Comparison of ENCODE assay signal across 1 cellular context in the genomic region with DNA sequence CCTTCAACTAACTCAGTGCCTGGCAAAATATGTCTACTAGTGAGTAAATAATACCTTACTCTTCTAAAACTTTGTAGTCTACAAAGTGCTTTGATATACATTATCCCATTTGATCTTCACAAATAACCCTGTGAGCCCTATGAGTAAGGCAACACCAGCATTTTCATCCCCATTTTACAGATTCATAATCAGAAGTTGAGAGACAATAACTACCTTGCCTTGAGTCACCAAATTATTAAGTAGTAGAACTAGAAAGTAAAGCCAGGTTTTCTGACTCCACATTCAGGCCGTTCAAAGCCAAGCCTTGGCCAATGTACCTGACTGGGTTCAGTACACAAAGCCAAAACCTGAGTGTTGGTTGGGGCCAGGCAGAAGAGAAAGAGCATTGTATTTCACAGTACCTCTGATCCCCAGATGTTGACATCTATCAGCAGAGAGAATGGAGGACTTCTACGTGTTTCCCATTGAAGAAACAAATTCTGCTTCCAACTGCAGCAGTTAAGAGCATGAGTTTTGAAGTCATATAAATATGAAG.
TF ChIP-seq lines count a peak whose summit lies in the region.

No MANE protein-coding gene starts in this region.

TF ChIP-seq in HepG2, 621 proteins besides CTCF, POLR2A, EP300 and RAD21 (continued from another document and continues in another):
- TF ChIP-seq, protein P1, sequence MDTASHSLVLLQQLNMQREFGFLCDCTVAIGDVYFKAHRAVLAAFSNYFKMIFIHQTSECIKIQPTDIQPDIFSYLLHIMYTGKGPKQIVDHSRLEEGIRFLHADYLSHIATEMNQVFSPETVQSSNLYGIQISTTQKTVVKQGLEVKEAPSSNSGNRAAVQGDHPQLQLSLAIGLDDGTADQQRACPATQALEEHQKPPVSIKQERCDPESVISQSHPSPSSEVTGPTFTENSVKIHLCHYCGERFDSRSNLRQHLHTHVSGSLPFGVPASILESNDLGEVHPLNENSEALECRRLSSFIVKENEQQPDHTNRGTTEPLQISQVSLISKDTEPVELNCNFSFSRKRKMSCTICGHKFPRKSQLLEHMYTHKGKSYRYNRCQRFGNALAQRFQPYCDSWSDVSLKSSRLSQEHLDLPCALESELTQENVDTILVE (CRISPR knock-in tag; IDR thresholded peaks at IDR 0.05) = no peak
- TF ChIP-seq ZNF782 (CRISPR knock-in tag; IDR thresholded peaks at IDR 0.05; ENCODE audit: borderline replicate concordance) = no peak
- TF ChIP-seq ZFP36L2 (CRISPR knock-in tag; IDR thresholded peaks at IDR 0.05) = no peak
- no peak for TF ChIP-seq PRMT3 (CRISPR knock-in tag; IDR thresholded peaks at IDR 0.05; ENCODE audit: borderline replicate concordance, low read depth)
- TF ChIP-seq NFATC3 (CRISPR knock-in tag; IDR thresholded peaks at IDR 0.05) = no peak
- TF ChIP-seq ZKSCAN5 (CRISPR knock-in tag; IDR thresholded peaks at IDR 0.05) = no peak
- no peak for TF ChIP-seq RFX3 (CRISPR knock-in tag; IDR thresholded peaks at IDR 0.05)
- no peak for TF ChIP-seq IRF2 (CRISPR knock-in tag; IDR thresholded peaks at IDR 0.05)
- no peak for TF ChIP-seq ZNF33A (CRISPR knock-in tag; IDR thresholded peaks at IDR 0.05; ENCODE audit: borderline replicate concordance)
- TF ChIP-seq, protein P2, sequence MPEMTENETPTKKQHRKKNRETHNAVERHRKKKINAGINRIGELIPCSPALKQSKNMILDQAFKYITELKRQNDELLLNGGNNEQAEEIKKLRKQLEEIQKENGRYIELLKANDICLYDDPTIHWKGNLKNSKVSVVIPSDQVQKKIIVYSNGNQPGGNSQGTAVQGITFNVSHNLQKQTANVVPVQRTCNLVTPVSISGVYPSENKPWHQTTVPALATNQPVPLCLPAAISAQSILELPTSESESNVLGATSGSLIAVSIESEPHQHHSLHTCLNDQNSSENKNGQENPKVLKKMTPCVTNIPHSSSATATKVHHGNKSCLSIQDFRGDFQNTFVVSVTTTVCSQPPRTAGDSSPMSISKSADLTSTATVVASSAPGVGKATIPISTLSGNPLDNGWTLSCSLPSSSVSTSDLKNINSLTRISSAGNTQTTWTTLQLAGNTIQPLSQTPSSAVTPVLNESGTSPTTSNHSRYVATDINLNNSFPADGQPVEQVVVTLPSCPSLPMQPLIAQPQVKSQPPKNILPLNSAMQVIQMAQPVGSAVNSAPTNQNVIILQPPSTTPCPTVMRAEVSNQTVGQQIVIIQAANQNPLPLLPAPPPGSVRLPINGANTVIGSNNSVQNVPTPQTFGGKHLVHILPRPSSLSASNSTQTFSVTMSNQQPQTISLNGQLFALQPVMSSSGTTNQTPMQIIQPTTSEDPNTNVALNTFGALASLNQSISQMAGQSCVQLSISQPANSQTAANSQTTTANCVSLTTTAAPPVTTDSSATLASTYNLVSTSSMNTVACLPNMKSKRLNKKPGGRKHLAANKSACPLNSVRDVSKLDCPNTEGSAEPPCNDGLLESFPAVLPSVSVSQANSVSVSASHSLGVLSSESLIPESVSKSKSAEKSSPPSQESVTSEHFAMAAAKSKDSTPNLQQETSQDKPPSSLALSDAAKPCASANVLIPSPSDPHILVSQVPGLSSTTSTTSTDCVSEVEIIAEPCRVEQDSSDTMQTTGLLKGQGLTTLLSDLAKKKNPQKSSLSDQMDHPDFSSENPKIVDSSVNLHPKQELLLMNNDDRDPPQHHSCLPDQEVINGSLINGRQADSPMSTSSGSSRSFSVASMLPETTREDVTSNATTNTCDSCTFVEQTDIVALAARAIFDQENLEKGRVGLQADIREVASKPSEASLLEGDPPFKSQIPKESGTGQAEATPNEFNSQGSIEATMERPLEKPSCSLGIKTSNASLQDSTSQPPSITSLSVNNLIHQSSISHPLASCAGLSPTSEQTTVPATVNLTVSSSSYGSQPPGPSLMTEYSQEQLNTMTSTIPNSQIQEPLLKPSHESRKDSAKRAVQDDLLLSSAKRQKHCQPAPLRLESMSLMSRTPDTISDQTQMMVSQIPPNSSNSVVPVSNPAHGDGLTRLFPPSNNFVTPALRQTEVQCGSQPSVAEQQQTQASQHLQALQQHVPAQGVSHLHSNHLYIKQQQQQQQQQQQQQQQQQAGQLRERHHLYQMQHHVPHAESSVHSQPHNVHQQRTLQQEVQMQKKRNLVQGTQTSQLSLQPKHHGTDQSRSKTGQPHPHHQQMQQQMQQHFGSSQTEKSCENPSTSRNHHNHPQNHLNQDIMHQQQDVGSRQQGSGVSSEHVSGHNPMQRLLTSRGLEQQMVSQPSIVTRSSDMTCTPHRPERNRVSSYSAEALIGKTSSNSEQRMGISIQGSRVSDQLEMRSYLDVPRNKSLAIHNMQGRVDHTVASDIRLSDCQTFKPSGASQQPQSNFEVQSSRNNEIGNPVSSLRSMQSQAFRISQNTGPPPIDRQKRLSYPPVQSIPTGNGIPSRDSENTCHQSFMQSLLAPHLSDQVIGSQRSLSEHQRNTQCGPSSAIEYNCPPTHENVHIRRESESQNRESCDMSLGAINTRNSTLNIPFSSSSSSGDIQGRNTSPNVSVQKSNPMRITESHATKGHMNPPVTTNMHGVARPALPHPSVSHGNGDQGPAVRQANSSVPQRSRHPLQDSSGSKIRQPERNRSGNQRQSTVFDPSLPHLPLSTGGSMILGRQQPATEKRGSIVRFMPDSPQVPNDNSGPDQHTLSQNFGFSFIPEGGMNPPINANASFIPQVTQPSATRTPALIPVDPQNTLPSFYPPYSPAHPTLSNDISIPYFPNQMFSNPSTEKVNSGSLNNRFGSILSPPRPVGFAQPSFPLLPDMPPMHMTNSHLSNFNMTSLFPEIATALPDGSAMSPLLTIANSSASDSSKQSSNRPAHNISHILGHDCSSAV (CRISPR knock-in tag; IDR thresholded peaks at IDR 0.05; ENCODE audit: borderline replicate concordance) = no peak
- TF ChIP-seq ZFP1 (CRISPR knock-in tag; IDR thresholded peaks at IDR 0.05) = no peak
- TF ChIP-seq, protein P3, sequence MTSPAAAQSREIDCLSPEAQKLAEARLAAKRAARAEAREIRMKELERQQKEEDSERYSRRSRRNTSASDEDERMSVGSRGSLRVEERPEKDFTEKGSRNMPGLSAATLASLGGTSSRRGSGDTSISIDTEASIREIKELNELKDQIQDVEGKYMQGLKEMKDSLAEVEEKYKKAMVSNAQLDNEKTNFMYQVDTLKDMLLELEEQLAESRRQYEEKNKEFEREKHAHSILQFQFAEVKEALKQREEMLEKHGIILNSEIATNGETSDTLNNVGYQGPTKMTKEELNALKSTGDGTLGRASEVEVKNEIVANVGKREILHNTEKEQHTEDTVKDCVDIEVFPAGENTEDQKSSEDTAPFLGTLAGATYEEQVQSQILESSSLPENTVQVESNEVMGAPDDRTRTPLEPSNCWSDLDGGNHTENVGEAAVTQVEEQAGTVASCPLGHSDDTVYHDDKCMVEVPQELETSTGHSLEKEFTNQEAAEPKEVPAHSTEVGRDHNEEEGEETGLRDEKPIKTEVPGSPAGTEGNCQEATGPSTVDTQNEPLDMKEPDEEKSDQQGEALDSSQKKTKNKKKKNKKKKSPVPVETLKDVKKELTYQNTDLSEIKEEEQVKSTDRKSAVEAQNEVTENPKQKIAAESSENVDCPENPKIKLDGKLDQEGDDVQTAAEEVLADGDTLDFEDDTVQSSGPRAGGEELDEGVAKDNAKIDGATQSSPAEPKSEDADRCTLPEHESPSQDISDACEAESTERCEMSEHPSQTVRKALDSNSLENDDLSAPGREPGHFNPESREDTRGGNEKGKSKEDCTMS (CRISPR knock-in tag; conservative IDR thresholded peaks at IDR 0.05) = no peak
- TF ChIP-seq HMG20A (CRISPR knock-in tag; IDR thresholded peaks at IDR 0.05; ENCODE audit: borderline replicate concordance) = 0 out of 2 replicates have a peak, but pooled peaks have one; percentile 32
- TF ChIP-seq TBX3 (IDR thresholded peaks at IDR 0.05; ENCODE audit: borderline replicate concordance) = no peak
- no peak for TF ChIP-seq ZBTB1 (CRISPR knock-in tag; IDR thresholded peaks at IDR 0.05; ENCODE audit: borderline replicate concordance)
- no peak for TF ChIP-seq MAFK (conservative IDR thresholded peaks at IDR 0.05 in 1 of 2, IDR thresholded peaks at IDR 0.05 in 1 of 2; ENCODE audit: low read length in 2 of 2)
- TF ChIP-seq KLF11 (CRISPR knock-in tag; IDR thresholded peaks at IDR 0.05) = no peak
- no peak for TF ChIP-seq GLI4 (CRISPR knock-in tag; IDR thresholded peaks at IDR 0.05; ENCODE audit: borderline replicate concordance)
- TF ChIP-seq SMYD3 (CRISPR knock-in tag; IDR thresholded peaks at IDR 0.05) = no peak
- TF ChIP-seq ZNF577 (CRISPR knock-in tag; IDR thresholded peaks at IDR 0.05; ENCODE audit: borderline replicate concordance, low read depth) = no peak
- TF ChIP-seq NBN (conservative IDR thresholded peaks at IDR 0.05) = no peak
- peak; percentile 55 for TF ChIP-seq CEBPG (CRISPR knock-in tag; IDR thresholded peaks at IDR 0.05)
- TF ChIP-seq SRSF1 (optimal IDR thresholded peaks at IDR 0.05; ENCODE audit: low read depth, low read length) = no peak
- TF ChIP-seq, protein P4, sequence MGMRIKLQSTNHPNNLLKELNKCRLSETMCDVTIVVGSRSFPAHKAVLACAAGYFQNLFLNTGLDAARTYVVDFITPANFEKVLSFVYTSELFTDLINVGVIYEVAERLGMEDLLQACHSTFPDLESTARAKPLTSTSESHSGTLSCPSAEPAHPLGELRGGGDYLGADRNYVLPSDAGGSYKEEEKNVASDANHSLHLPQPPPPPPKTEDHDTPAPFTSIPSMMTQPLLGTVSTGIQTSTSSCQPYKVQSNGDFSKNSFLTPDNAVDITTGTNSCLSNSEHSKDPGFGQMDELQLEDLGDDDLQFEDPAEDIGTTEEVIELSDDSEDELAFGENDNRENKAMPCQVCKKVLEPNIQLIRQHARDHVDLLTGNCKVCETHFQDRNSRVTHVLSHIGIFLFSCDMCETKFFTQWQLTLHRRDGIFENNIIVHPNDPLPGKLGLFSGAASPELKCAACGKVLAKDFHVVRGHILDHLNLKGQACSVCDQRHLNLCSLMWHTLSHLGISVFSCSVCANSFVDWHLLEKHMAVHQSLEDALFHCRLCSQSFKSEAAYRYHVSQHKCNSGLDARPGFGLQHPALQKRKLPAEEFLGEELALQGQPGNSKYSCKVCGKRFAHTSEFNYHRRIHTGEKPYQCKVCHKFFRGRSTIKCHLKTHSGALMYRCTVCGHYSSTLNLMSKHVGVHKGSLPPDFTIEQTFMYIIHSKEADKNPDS (CRISPR knock-in tag; IDR thresholded peaks at IDR 0.05) = no peak
- TF ChIP-seq ZNF720 (CRISPR knock-in tag; IDR thresholded peaks at IDR 0.05) = no peak
- TF ChIP-seq ZNF780A (CRISPR knock-in tag; IDR thresholded peaks at IDR 0.05) = no peak
- TF ChIP-seq ZNF878 (CRISPR knock-in tag; IDR thresholded peaks at IDR 0.05) = no peak
- TF ChIP-seq ZNF558 (CRISPR knock-in tag; IDR thresholded peaks at IDR 0.05; ENCODE audit: borderline replicate concordance) = no peak
- TF ChIP-seq ZNF205 (CRISPR knock-in tag; IDR thresholded peaks at IDR 0.05) = no peak
- no peak for TF ChIP-seq ATF7-NPFF (CRISPR knock-in tag; IDR thresholded peaks at IDR 0.05; ENCODE audit: low read depth)
- no peak for TF ChIP-seq AHR (CRISPR knock-in tag; IDR thresholded peaks at IDR 0.05)
- TF ChIP-seq, protein P5, sequence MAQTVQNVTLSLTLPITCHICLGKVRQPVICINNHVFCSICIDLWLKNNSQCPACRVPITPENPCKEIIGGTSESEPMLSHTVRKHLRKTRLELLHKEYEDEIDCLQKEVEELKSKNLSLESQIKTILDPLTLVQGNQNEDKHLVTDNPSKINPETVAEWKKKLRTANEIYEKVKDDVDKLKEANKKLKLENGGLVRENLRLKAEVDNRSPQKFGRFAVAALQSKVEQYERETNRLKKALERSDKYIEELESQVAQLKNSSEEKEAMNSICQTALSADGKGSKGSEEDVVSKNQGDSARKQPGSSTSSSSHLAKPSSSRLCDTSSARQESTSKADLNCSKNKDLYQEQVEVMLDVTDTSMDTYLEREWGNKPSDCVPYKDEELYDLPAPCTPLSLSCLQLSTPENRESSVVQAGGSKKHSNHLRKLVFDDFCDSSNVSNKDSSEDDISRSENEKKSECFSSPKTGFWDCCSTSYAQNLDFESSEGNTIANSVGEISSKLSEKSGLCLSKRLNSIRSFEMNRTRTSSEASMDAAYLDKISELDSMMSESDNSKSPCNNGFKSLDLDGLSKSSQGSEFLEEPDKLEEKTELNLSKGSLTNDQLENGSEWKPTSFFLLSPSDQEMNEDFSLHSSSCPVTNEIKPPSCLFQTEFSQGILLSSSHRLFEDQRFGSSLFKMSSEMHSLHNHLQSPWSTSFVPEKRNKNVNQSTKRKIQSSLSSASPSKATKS (CRISPR knock-in tag; IDR thresholded peaks at IDR 0.05) = no peak
- no peak for TF ChIP-seq ISX (CRISPR knock-in tag; conservative IDR thresholded peaks at IDR 0.05)
- TF ChIP-seq, protein P6, sequence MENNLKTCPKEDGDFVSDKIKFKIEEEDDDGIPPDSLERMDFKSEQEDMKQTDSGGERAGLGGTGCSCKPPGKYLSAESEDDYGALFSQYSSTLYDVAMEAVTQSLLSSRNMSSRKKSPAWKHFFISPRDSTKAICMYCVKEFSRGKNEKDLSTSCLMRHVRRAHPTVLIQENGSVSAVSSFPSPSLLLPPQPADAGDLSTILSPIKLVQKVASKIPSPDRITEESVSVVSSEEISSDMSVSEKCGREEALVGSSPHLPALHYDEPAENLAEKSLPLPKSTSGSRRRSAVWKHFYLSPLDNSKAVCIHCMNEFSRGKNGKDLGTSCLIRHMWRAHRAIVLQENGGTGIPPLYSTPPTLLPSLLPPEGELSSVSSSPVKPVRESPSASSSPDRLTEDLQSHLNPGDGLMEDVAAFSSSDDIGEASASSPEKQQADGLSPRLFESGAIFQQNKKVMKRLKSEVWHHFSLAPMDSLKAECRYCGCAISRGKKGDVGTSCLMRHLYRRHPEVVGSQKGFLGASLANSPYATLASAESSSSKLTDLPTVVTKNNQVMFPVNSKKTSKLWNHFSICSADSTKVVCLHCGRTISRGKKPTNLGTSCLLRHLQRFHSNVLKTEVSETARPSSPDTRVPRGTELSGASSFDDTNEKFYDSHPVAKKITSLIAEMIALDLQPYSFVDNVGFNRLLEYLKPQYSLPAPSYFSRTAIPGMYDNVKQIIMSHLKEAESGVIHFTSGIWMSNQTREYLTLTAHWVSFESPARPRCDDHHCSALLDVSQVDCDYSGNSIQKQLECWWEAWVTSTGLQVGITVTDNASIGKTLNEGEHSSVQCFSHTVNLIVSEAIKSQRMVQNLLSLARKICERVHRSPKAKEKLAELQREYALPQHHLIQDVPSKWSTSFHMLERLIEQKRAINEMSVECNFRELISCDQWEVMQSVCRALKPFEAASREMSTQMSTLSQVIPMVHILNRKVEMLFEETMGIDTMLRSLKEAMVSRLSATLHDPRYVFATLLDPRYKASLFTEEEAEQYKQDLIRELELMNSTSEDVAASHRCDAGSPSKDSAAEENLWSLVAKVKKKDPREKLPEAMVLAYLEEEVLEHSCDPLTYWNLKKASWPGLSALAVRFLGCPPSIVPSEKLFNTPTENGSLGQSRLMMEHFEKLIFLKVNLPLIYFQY (CRISPR knock-in tag; IDR thresholded peaks at IDR 0.05; ENCODE audit: borderline replicate concordance) = no peak
- no peak for TF ChIP-seq FOXM1 (CRISPR knock-in tag; IDR thresholded peaks at IDR 0.05)
- TF ChIP-seq MBNL3 (CRISPR knock-in tag; conservative IDR thresholded peaks at IDR 0.05) = no peak
- TF ChIP-seq RFXANK (CRISPR knock-in tag; IDR thresholded peaks at IDR 0.05) = no peak
- no peak for TF ChIP-seq POLR2AphosphoS2 (IDR thresholded peaks at IDR 0.05; ENCODE audit: low read depth, low read length)
- TF ChIP-seq ARNT (IDR thresholded peaks at IDR 0.05) = no peak
- TF ChIP-seq NFYC (CRISPR knock-in tag; IDR thresholded peaks at IDR 0.05) = no peak
